21 cellular contexts compared by ENCODE assay signal in the genomic region with DNA sequence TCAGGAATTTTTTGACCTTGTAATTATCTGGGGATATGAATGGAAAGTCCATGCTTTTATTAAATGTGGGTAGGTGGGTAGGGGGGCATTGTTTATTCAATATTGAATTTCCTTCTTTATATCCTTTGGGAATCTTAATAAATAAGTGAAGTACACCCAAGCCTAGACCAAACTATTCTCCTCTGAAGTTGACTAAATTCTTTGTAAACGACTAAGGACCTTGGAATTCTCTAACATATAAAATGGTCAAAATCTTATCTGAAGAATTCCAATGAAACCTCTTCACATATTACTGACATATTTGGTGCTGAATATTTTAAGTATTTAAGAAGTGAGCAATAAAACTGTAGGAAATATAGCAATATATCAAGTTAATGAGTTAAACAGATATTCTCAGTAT.
DNase-seq lines count a peak whose midpoint lies in the region; FAIRE-seq and TF ChIP-seq lines count a peak whose summit lies in the region.
"Had no signal": no experiment of that assay in that cellular context is flagged by ENCODE, and none has a peak within 500 bp of the region (broad histone marks: within the 10 kb centered on the region; RNA-seq: fewer than 3 reads in every experiment).

No MANE protein-coding gene starts in this region.

- H2BK5ac ChIP-seq in mesendoderm (ENCODE audit: low read length) = no peak overlapping the region

- no peak overlapping the region for H3K56ac ChIP-seq in mesendoderm (ENCODE audit: low read length)

- in situ Hi-C loops in astrocyte of the spinal cord (cut with HindIII; ENCODE audit: low sequenced_read_pairs) = no loop called here

- H3K27me3 ChIP-seq in mesendoderm (ENCODE audit: insufficient read depth, low read length, poor library complexity) (no peaks in the 10 kb centered on the region), tibial nerve (no peaks in the 10 kb centered on the region), MG63 (no peaks in the 10 kb centered on the region)

- no peak overlapping the region for H3K4ac ChIP-seq in mesendoderm (ENCODE audit: low read depth, low read length)

- TF ChIP-seq POLR2A in tibial nerve (IDR thresholded peaks at IDR 0.05) = no peak

- intact Hi-C loops in MCF 10A (cut with micrococcal nuclease) = no loop called here

- H3K27me3 Mint-ChIP-seq in MCF 10A (ENCODE audit: insufficient read depth, unreplicated experiment) = no peaks in the 10 kb centered on the region
- H3K27me3 Mint-ChIP-seq: IgD-negative memory B cell had no signal

- H2BK120ac ChIP-seq in mesendoderm (ENCODE audit: low read depth, low read length) = no peak overlapping the region

- H3K4me3 Mint-ChIP-seq in MCF 10A (ENCODE audit: unreplicated experiment) = no peak overlapping the region
- H3K4me3 Mint-ChIP-seq: IgD-negative memory B cell had no signal

- no CpG with 5 or more reads among the region's 1 CpG for WGBS in mesendoderm (ENCODE audit: extremely low coverage, insufficient coverage, low lambda C conversion rate)
- WGBS in tibial nerve, 2 donors = 72 to 82% methylated on average over 1 of the region's 1 CpG

- TF ChIP-seq CTCF in astrocyte of the spinal cord (IDR thresholded peaks at IDR 0.05; ENCODE audit: low read depth, low read length) (no peak), tibial nerve (IDR thresholded peaks at IDR 0.05) (no peak), MCF 10A (IDR thresholded peaks at IDR 0.05; ENCODE audit: unreplicated experiment) (no peak)

- no peak overlapping the region for H3K27ac Mint-ChIP-seq in MCF 10A (ENCODE audit: low read depth, unreplicated experiment)
- H3K27ac Mint-ChIP-seq: IgD-negative memory B cell had no signal

- no peak for FAIRE-seq in HTR-8/SVneo (lab: Jason Lieb, UNC)
- FAIRE-seq: GM18507 had no signal

- no TSS peak for BruUV-seq in MCF 10A (replicated peaks; lab: Mats Ljungman, UMichigan)

- no peak for TF ChIP-seq EP300 in tibial nerve (IDR thresholded peaks at IDR 0.05)

- POLR2A ChIA-PET in MCF 10A (lab: Yijun Ruan, JAX) = no interaction called here

- H4K8ac ChIP-seq in mesendoderm (ENCODE audit: low read depth, low read length) = no peak overlapping the region

- no peak overlapping the region for H3K4me3 ChIP-seq in astrocyte of the spinal cord (ENCODE audit: low read depth, low read length)
- no peak overlapping the region for H3K4me3 ChIP-seq in mesendoderm (ENCODE audit: low read length)
- no peak overlapping the region for H3K4me3 ChIP-seq in tibial nerve
- H3K4me3 ChIP-seq in MG63 = no peak overlapping the region

- no peak overlapping the region for H3K23ac ChIP-seq in mesendoderm (ENCODE audit: low read length)

- H3K27ac ChIP-seq in mesendoderm (ENCODE audit: low read depth, low read length) (no peak overlapping the region), tibial nerve (no peak overlapping the region)
- H3K27ac ChIP-seq: 22Rv1, KMS-11 had no signal

- peaks cover under 1% of the 10 kb centered on the region for H3K36me3 Mint-ChIP-seq in MCF 10A (ENCODE audit: insufficient read depth, unreplicated experiment)
- H3K36me3 Mint-ChIP-seq: IgD-negative memory B cell had no signal

- peaks cover 10% of the 10 kb centered on the region for H3K4me1 Mint-ChIP-seq in MCF 10A (ENCODE audit: insufficient read depth, unreplicated experiment)
- H3K4me1 Mint-ChIP-seq: IgD-negative memory B cell had no signal

- H3K4me1 ChIP-seq in mesendoderm (ENCODE audit: control insufficient read depth, low read depth, low read length) = no peaks in the 10 kb centered on the region
- no peaks in the 10 kb centered on the region for H3K4me1 ChIP-seq in tibial nerve

- H2BK15ac ChIP-seq in mesendoderm (replicated peaks; ENCODE audit: low read depth) = no peak overlapping the region

- peak; percentile 71 for DNase-seq in A172 (ENCODE audit: low spot score)
- peak; percentile 36 for DNase-seq in HTR-8/SVneo (ENCODE audit: insufficient read length, low spot score)
- peak; percentile 37 for DNase-seq in astrocyte of the spinal cord (ENCODE audit: low read depth, low spot score)
- peak; percentile 37 for DNase-seq in mesendoderm
- no peak for DNase-seq in tibial nerve (ENCODE audit: low spot score in 2 of 2)
- DNase-seq in MCF 10A (ENCODE audit: unreplicated experiment) = no peak
- no peak for DNase-seq in MG63
- no peak for DNase-seq in NCI-H187 treated with DMSO at 0.1 percent for 48 hours (lab: John Stamatoyannopoulos, UW)
- DNase-seq: Calu3, H7, NCI-H1092, NCI-H1436 treated with DMSO at 0.1 percent for 48 hours, NCI-H1930, NCI-H446, NCI-H524 treated with DMSO at 0.1 percent for 48 hours, NCI-H774, SK-N-SH had no signal

- CTCF ChIA-PET in MCF 10A (lab: Yijun Ruan, JAX) = interaction anchor here (0.7 kb wide), 1 partner anchor 1525 kb away, joined by 3 read pairs; no protein-coding TSS in a partner anchor

- H3K79me2 ChIP-seq in mesendoderm (ENCODE audit: control insufficient read depth, insufficient read depth, low read length) = no peaks in the 10 kb centered on the region

- H3K36me3 ChIP-seq in mesendoderm (ENCODE audit: control insufficient read depth, insufficient read depth, low read length) (no peaks in the 10 kb centered on the region), tibial nerve (no peaks in the 10 kb centered on the region), MG63 (no peaks in the 10 kb centered on the region)

- no peak overlapping the region for H3K9ac ChIP-seq in mesendoderm (ENCODE audit: low read length)
- H3K9ac ChIP-seq: KMS-11, SK-N-SH had no signal

- H3K79me1 ChIP-seq in mesendoderm (ENCODE audit: low read length) = no peaks in the 10 kb centered on the region

- H3K9me3 ChIP-seq in tibial nerve = no peaks in the 10 kb centered on the region
- H3K9me3 ChIP-seq in MG63 = no peaks in the 10 kb centered on the region
- H3K9me3 ChIP-seq: SK-N-SH had no signal

- H3K9me3 Mint-ChIP-seq in MCF 10A (ENCODE audit: unreplicated experiment) = no peaks in the 10 kb centered on the region

- no peak overlapping the region for H3K4me2 ChIP-seq in mesendoderm (ENCODE audit: low read length)
- H3K4me2 ChIP-seq: KMS-11, SK-N-SH had no signal

- no peak overlapping the region for H3K18ac ChIP-seq in mesendoderm (ENCODE audit: low read length)

- H4K5ac ChIP-seq in mesendoderm (ENCODE audit: low read length) = no peak overlapping the region

- H2AK5ac ChIP-seq in mesendoderm (ENCODE audit: low read length) = no peak overlapping the region

Comparison
In these comparisons a context has a peak if more than half of its experiments do, and no peak if none do; other contexts are left out.
1. DNase-seq: peak in A172 (single experiment), HTR-8/SVneo (single experiment), astrocyte of the spinal cord (single experiment) and mesendoderm (single experiment); none in tibial nerve (0 of 2), MCF 10A (single experiment), MG63 (single experiment) and NCI-H187 treated with DMSO at 0.1 percent for 48 hours (single experiment).